ENCODE assay signal across 8 cellular contexts in genomic region chr5:68406767-68407232, GRCh38.
DNase-seq lines count a peak whose midpoint lies in the region; ATAC-seq and TF ChIP-seq lines count a peak whose summit lies in the region.

No MANE protein-coding gene starts in this region.

- no peak overlapping the region for H3K9ac ChIP-seq in neural progenitor cell

- H3K27ac Mint-ChIP-seq in neural progenitor cell: no peak overlapping the region

- peaks cover 2% of the 10 kb centered on the region for H3K27me3 Mint-ChIP-seq in neural progenitor cell (ENCODE audit: insufficient read depth, low read depth)

- no peak for DNase-seq in neural progenitor cell (ENCODE audit: low spot score)
- DNase-seq in NCI-H128 (lab: John Stamatoyannopoulos, UW; ENCODE audit: unreplicated experiment): no peak
- no peak for DNase-seq in activated CD4-positive, alpha-beta T cell treated with anti-CD3 and anti-CD28 coated beads for 1 hour

- H4K20me1 ChIP-seq in neural progenitor cell (ENCODE audit: low read depth): no peaks in the 10 kb centered on the region

- WGBS in gastroesophageal sphincter (ENCODE audit: low coverage in 1 of 2), 2 donors: 36 to 37% methylated on average over 5 to 6 of the region's 8 CpGs

- ATAC-seq in GM19035 (IDR thresholded peaks at IDR 0.05; ENCODE audit: unreplicated experiment) (peak; percentile 93), HG03097 (IDR thresholded peaks at IDR 0.05; ENCODE audit: low FRiP score, unreplicated experiment) (peak; percentile 87), gastroesophageal sphincter (no peak)

- no peak for TF ChIP-seq EP300 in gastroesophageal sphincter (IDR thresholded peaks at IDR 0.05)

- H3K27ac ChIP-seq in ACC112 (ENCODE audit: low read depth, low read length): no peak overlapping the region
- peak overlapping the region; percentile 45 for H3K27ac ChIP-seq in VCaP
- no peak overlapping the region for H3K27ac ChIP-seq in neural progenitor cell
- H3K27ac ChIP-seq in gastroesophageal sphincter: no peak overlapping the region

- H3K4me3 Mint-ChIP-seq in neural progenitor cell: no peak overlapping the region

- peaks cover 18% of the 10 kb centered on the region for H3K4me1 Mint-ChIP-seq in neural progenitor cell

- H2AFZ ChIP-seq in ACC112 (ENCODE audit: low read length, unreplicated experiment) (peak overlapping the region; percentile 53), neural progenitor cell (replicated peaks) (peak overlapping the region; percentile 74)

- H3K4me1 ChIP-seq in ACC112 (ENCODE audit: control insufficient read depth, insufficient read depth, low read length, unreplicated experiment): peaks cover 43% of the 10 kb centered on the region
- H3K4me1 ChIP-seq in neural progenitor cell: peaks cover 13% of the 10 kb centered on the region
- H3K4me1 ChIP-seq in gastroesophageal sphincter: peaks cover 0 to 7% (median 0%) of the 10 kb centered on the region in 3 donors

- H3K9me3 ChIP-seq in neural progenitor cell (ENCODE audit: low read depth): no peaks in the 10 kb centered on the region
- no peaks in the 10 kb centered on the region for H3K9me3 ChIP-seq in gastroesophageal sphincter

- H3K36me3 ChIP-seq in ACC112 (ENCODE audit: insufficient read depth, low read length) (no peaks in the 10 kb centered on the region), neural progenitor cell (no peaks in the 10 kb centered on the region), gastroesophageal sphincter (no peaks in the 10 kb centered on the region)

- H3K36me3 Mint-ChIP-seq in neural progenitor cell: no peaks in the 10 kb centered on the region

- H3K79me2 ChIP-seq in ACC112 (ENCODE audit: control insufficient read depth, insufficient read depth, low read length, unreplicated experiment): no peaks in the 10 kb centered on the region
- H3K79me2 ChIP-seq in neural progenitor cell (ENCODE audit: low read depth): no peaks in the 10 kb centered on the region

- no peak overlapping the region for H3K4me3 ChIP-seq in ACC112 (ENCODE audit: low read depth, low read length)
- no peak overlapping the region for H3K4me3 ChIP-seq in neural progenitor cell
- H3K4me3 ChIP-seq in gastroesophageal sphincter: no peak overlapping the region

- H3K27me3 ChIP-seq in ACC112 (ENCODE audit: insufficient read depth, low read length): no peaks in the 10 kb centered on the region
- H3K27me3 ChIP-seq in neural progenitor cell: no peaks in the 10 kb centered on the region
- no peaks in the 10 kb centered on the region for H3K27me3 ChIP-seq in gastroesophageal sphincter

- TF ChIP-seq CTCF in VCaP (conservative IDR thresholded peaks at IDR 0.05): no peak
- no peak for TF ChIP-seq CTCF in neural progenitor cell (IDR thresholded peaks at IDR 0.05)
- no peak for TF ChIP-seq CTCF in gastroesophageal sphincter (IDR thresholded peaks at IDR 0.05)

- no peaks in the 10 kb centered on the region for H3K9me3 Mint-ChIP-seq in neural progenitor cell

- no peak overlapping the region for H3K4me2 ChIP-seq in neural progenitor cell

- no peak for TF ChIP-seq POLR2A in gastroesophageal sphincter (IDR thresholded peaks at IDR 0.05)

- no peaks in the 10 kb centered on the region for H3F3A ChIP-seq in neural progenitor cell (ENCODE audit: low read depth)
